ENCODE assay signal across 7 cellular contexts in the genomic region with DNA sequence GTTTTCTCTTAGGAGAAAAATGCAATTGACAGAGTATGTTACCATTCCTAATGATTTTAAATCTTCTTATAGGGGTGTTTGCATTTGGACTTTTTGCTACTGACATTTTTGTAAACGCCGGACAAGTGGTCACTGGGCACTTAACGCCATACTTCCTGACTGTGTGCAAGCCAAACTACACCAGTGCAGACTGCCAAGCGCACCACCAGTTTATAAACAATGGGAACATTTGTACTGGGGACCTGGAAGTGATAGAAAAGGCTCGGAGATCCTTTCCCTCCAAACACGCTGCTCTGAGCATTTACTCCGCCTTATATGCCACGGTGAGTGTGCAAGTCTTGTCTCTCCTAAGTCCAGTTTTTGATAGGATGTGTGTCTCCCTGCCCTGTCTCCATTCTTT.
"Had no signal": no experiment of that assay in that cellular context is flagged by ENCODE, and none has a peak within 500 bp of the region (broad histone marks: within the 10 kb centered on the region; RNA-seq: fewer than 3 reads in every experiment).

No MANE protein-coding gene starts in this region.

- H3K27ac Mint-ChIP-seq: HFFc6 had no signal

- H3K36me3 ChIP-seq: HAP-1 had no signal

- H3K4me3 Mint-ChIP-seq: HFFc6 had no signal

- H3K4me3 ChIP-seq: GM23248, HAP-1, K562 had no signal

- H3K4me1 ChIP-seq: HAP-1 had no signal

- H3K9me3 ChIP-seq: HAP-1 had no signal

- DNase-seq: GM23248, GOT3, H7, HFFc6, IMR-90 had no signal

- H3K9ac ChIP-seq: GM23248 had no signal

- H3K27ac ChIP-seq: GM23248 had no signal

- H3K9me3 Mint-ChIP-seq: HFFc6 had no signal
